In genomic region chr2:118726821-118727220, GRCh38 we compare ENCODE assay signal across 8 cellular contexts.
"Had no signal": no experiment of that assay in that cellular context is flagged by ENCODE, and none has a peak within 500 bp of the region (broad histone marks: within the 10 kb centered on the region; RNA-seq: fewer than 3 reads in every experiment).

No MANE protein-coding gene starts in this region.

- DNase-seq: GM23248, GOT3, H7, HFFc6, IMR-90 had no signal

- H3K9me3 ChIP-seq: HAP-1 had no signal

- H3K9ac ChIP-seq: GM23248 had no signal

- H3K36me3 ChIP-seq: HAP-1 had no signal

- H3K4me3 Mint-ChIP-seq: HFFc6 had no signal

- H3K27ac Mint-ChIP-seq: HFFc6 had no signal

- H3K4me1 ChIP-seq: HAP-1 had no signal

- ATAC-seq: HCT116, K562 had no signal

- H3K4me3 ChIP-seq: GM23248, HAP-1, K562 had no signal
